21 cellular contexts compared by ENCODE assay signal in genomic region chr10:69103784-69104183, GRCh38.
"Had no signal": no experiment of that assay in that cellular context is flagged by ENCODE, and none has a peak within 500 bp of the region (broad histone marks: within the 10 kb centered on the region; RNA-seq: fewer than 3 reads in every experiment).

No MANE protein-coding gene starts in this region.

- H3K4me1 ChIP-seq: breast epithelium, Peyer's patch had no signal

- H3K27ac ChIP-seq: breast epithelium, Peyer's patch, RWPE1, SJSA1 had no signal

- H3K36me3 ChIP-seq: breast epithelium, Peyer's patch had no signal

- H3K27me3 ChIP-seq: breast epithelium, Peyer's patch, SJSA1 had no signal

- DNase-seq: activated B cell treated with CpG ODN at 0.5 μM for 24 hours; activated CD4-positive, alpha-beta T cell treated with anti-CD3 and anti-CD28 coated beads for 1 hour; activated CD4-positive, alpha-beta T cell treated with anti-CD3 and anti-CD28 coated beads, Interleukin-2, amount 10 ng/mL, durations not matched to agents 24 days and 14 days; activated CD4-positive, alpha-beta T cell treated with anti-CD3 and anti-CD28 coated beads, Interleukin-2, amount 50 U/mL, for 48 hours; aorta; caudate nucleus; KG1; NCI-H1048; NCI-H146; NCI-H187 treated with DMSO at 0.1 percent for 48 hours; NCI-H2081 treated with DMSO at 0.1 percent for 48 hours; NCI-H446; NCI-H524; Peyer's patch; SHP77; SW 1271 had no signal

- H3K27ac Mint-ChIP-seq: activated B cell treated with CpG ODN at 0.5 μM for 24 hours; activated CD4-positive, alpha-beta T cell treated with anti-CD3 and anti-CD28 coated beads, Interleukin-2, amount 10 ng/mL, durations not matched to agents 24 days and 14 days; activated naive CD4-positive, alpha-beta T cell treated with anti-CD3 and anti-CD28 coated beads, Interleukin-2, amount 50 U/mL, for 24 hours had no signal

- H3K4me3 Mint-ChIP-seq: activated B cell treated with CpG ODN at 0.5 μM for 24 hours; activated CD4-positive, alpha-beta T cell treated with anti-CD3 and anti-CD28 coated beads, Interleukin-2, amount 10 ng/mL, durations not matched to agents 24 days and 14 days; activated naive CD4-positive, alpha-beta T cell treated with anti-CD3 and anti-CD28 coated beads, Interleukin-2, amount 50 U/mL, for 24 hours had no signal

- H3K27me3 Mint-ChIP-seq: activated B cell treated with CpG ODN at 0.5 μM for 24 hours; activated CD4-positive, alpha-beta T cell treated with anti-CD3 and anti-CD28 coated beads, Interleukin-2, amount 10 ng/mL, durations not matched to agents 24 days and 14 days; activated naive CD4-positive, alpha-beta T cell treated with anti-CD3 and anti-CD28 coated beads, Interleukin-2, amount 50 U/mL, for 24 hours had no signal

- ATAC-seq: SK-N-SH treated with all-trans-retinoic acid at 6 μM for 48 hours had no signal

- H3K4me3 ChIP-seq: breast epithelium, Peyer's patch, SJSA1 had no signal

- H3K9me3 Mint-ChIP-seq: activated B cell treated with CpG ODN at 0.5 μM for 24 hours; activated CD4-positive, alpha-beta T cell treated with anti-CD3 and anti-CD28 coated beads, Interleukin-2, amount 10 ng/mL, durations not matched to agents 24 days and 14 days; activated naive CD4-positive, alpha-beta T cell treated with anti-CD3 and anti-CD28 coated beads, Interleukin-2, amount 50 U/mL, for 24 hours had no signal

- H3K9me3 ChIP-seq: breast epithelium, Peyer's patch, SJSA1 had no signal
